10 cellular contexts compared by ENCODE assay signal in genomic region chr17:30821751-30822723, GRCh38. TPM values are rescaled to one million over a fixed set of nuclear protein-coding genes. Genes with fewer than 3 reads are reported as not detected.
DNase-seq lines count a peak whose midpoint lies in the region; ATAC-seq and TF ChIP-seq lines count a peak whose summit lies in the region.
"Had no signal": no experiment of that assay in that cellular context is flagged by ENCODE, and none has a peak within 500 bp of the region (broad histone marks: within the 10 kb centered on the region; RNA-seq: fewer than 3 reads in every experiment).

No MANE protein-coding gene starts in this region.

- in situ Hi-C loops in Caki2 (cut with HindIII; ENCODE audit: low pct_unique_long_range_greater_than_20kb, low sequenced_read_pairs) = no loop called here

- peak overlapping the region; percentile 94 for H3K27ac Mint-ChIP-seq in activated naive CD8-positive, alpha-beta T cell treated with anti-CD3 and anti-CD28 coated beads for 36 hours
- H3K27ac Mint-ChIP-seq in natural killer cell treated with Interleukin-12 subunit alpha and Interleukin-12 subunit beta and Interleukin-15 and Interleukin-18, amount 100 ng/mL, for 72 hours = peak overlapping the region; percentile 81 to 89

- peaks cover 39% of the 10 kb centered on the region for H3K36me3 Mint-ChIP-seq in activated naive CD8-positive, alpha-beta T cell treated with anti-CD3 and anti-CD28 coated beads for 36 hours
- H3K36me3 Mint-ChIP-seq in natural killer cell treated with Interleukin-12 subunit alpha and Interleukin-12 subunit beta and Interleukin-15 and Interleukin-18, amount 100 ng/mL, for 72 hours = peaks cover 6% of the 10 kb centered on the region

- no peak for TF ChIP-seq EP300 in Ishikawa (IDR thresholded peaks at IDR 0.05; ENCODE audit: borderline replicate concordance)

- peaks cover 2% of the 10 kb centered on the region for H3K9me3 Mint-ChIP-seq in activated naive CD8-positive, alpha-beta T cell treated with anti-CD3 and anti-CD28 coated beads for 36 hours
- no peaks in the 10 kb centered on the region for H3K9me3 Mint-ChIP-seq in natural killer cell treated with Interleukin-12 subunit alpha and Interleukin-12 subunit beta and Interleukin-15 and Interleukin-18, amount 100 ng/mL, for 72 hours

- peak; percentile 8 for DNase-seq in Caki2 (ENCODE audit: low read depth)
- DNase-seq in activated naive CD8-positive, alpha-beta T cell treated with anti-CD3 and anti-CD28 coated beads for 36 hours = no peak
- no peak for DNase-seq in natural killer cell treated with Interleukin-12 subunit alpha and Interleukin-12 subunit beta and Interleukin-15 and Interleukin-18, amount 100 ng/mL, for 72 hours (ENCODE audit: low spot score)
- no peak for DNase-seq in NCI-H526 treated with DMSO at 0.1 percent for 48 hours (lab: John Stamatoyannopoulos, UW)
- DNase-seq in mucosa of gallbladder (ENCODE audit: low spot score) = no peak
- DNase-seq: caudate nucleus, NCI-H1417 had no signal

- no peaks in the 10 kb centered on the region for H3K27me3 Mint-ChIP-seq in activated naive CD8-positive, alpha-beta T cell treated with anti-CD3 and anti-CD28 coated beads for 36 hours
- H3K27me3 Mint-ChIP-seq in natural killer cell treated with Interleukin-12 subunit alpha and Interleukin-12 subunit beta and Interleukin-15 and Interleukin-18, amount 100 ng/mL, for 72 hours = no peaks in the 10 kb centered on the region

- H3K4me1 Mint-ChIP-seq in activated naive CD8-positive, alpha-beta T cell treated with anti-CD3 and anti-CD28 coated beads for 36 hours = peaks cover 47% of the 10 kb centered on the region
- H3K4me1 Mint-ChIP-seq in natural killer cell treated with Interleukin-12 subunit alpha and Interleukin-12 subunit beta and Interleukin-15 and Interleukin-18, amount 100 ng/mL, for 72 hours (ENCODE audit: low read depth in 2 of 2) = peaks cover 40% of the 10 kb centered on the region in 2 donors

- ATAC-seq in natural killer cell treated with Interleukin-12 subunit alpha and Interleukin-12 subunit beta and Interleukin-15 and Interleukin-18, amount 100 ng/mL, for 72 hours = no peak
- ATAC-seq in HG03469 (IDR thresholded peaks at IDR 0.05; ENCODE audit: unreplicated experiment) (no peak), HG02884 (IDR thresholded peaks at IDR 0.05; ENCODE audit: unreplicated experiment) (no peak)

- TF ChIP-seq RAD21 in Ishikawa (IDR thresholded peaks at IDR 0.05; ENCODE audit: low read depth) = no peak

- peak overlapping the region; percentile 100 for H3K4me3 Mint-ChIP-seq in activated naive CD8-positive, alpha-beta T cell treated with anti-CD3 and anti-CD28 coated beads for 36 hours
- H3K4me3 Mint-ChIP-seq in natural killer cell treated with Interleukin-12 subunit alpha and Interleukin-12 subunit beta and Interleukin-15 and Interleukin-18, amount 100 ng/mL, for 72 hours = peak overlapping the region; percentile 96

TF ChIP-seq in Ishikawa, 13 proteins besides CTCF, POLR2A, EP300 and RAD21:
- TF ChIP-seq EGR1 (IDR thresholded peaks at IDR 0.05) (no peak), YY1 (IDR thresholded peaks at IDR 0.05; ENCODE audit: low read depth) (no peak), TCF12 (IDR thresholded peaks at IDR 0.05; ENCODE audit: low read depth) (no peak), USF1 (IDR thresholded peaks at IDR 0.05) (0 out of 2 replicates have a peak, but pooled peaks have one; percentile 11)

RNA-seq across cellular contexts. Expression of gene CRLF3, which starts 2.5 kb away (rescaled TPM):
- 21.0 and 22.9 TPM in 2 replicates for total RNA-seq in Caki2 (2014; rRNA removed; shearing (Covaris generic); ENCODE audit: low replicate concordance)
- total RNA-seq in activated naive CD8-positive, alpha-beta T cell treated with anti-CD3 and anti-CD28 coated beads for 36 hours = 10 to 100 TPM; 45.4 TPM
- total RNA-seq in natural killer cell treated with Interleukin-12 subunit alpha and Interleukin-12 subunit beta and Interleukin-15 and Interleukin-18, amount 100 ng/mL, for 72 hours = 10 to 100 TPM; 42.5 to 59.0 TPM
- 11.6 TPM for total RNA-seq in mucosa of gallbladder

RNA-seq across cellular contexts. Expression of gene ATAD5, which starts 9.7 kb away (rescaled TPM):
- 4.1 and 7.7 TPM in 2 replicates for total RNA-seq in Caki2 (2014; rRNA removed; shearing (Covaris generic); ENCODE audit: low replicate concordance)
- 10 to 100 TPM; 32.1 to 33.4 TPM for total RNA-seq in activated naive CD8-positive, alpha-beta T cell treated with anti-CD3 and anti-CD28 coated beads for 36 hours
- 10 to 100 TPM; 18.1 to 42.7 TPM for total RNA-seq in natural killer cell treated with Interleukin-12 subunit alpha and Interleukin-12 subunit beta and Interleukin-15 and Interleukin-18, amount 100 ng/mL, for 72 hours
- total RNA-seq in mucosa of gallbladder = 0.92 TPM
